ENCODE assay signal across 9 cellular contexts in genomic region chr5:139651502-139651862, GRCh38. TPM values are rescaled to one million over a fixed set of nuclear protein-coding genes. Genes with fewer than 3 reads are reported as not detected.
DNase-seq lines count a peak whose midpoint lies in the region; ATAC-seq and TF ChIP-seq lines count a peak whose summit lies in the region.
"Had no signal": no experiment of that assay in that cellular context is flagged by ENCODE, and none has a peak within 500 bp of the region (broad histone marks: within the 10 kb centered on the region; RNA-seq: fewer than 3 reads in every experiment).

No MANE protein-coding gene starts in this region.

- H3K27me3 Mint-ChIP-seq in neural progenitor cell (ENCODE audit: insufficient read depth, low read depth): peaks cover 7% of the 10 kb centered on the region
- peaks cover 49% of the 10 kb centered on the region for H3K27me3 Mint-ChIP-seq in activated CD4-positive, alpha-beta memory T cell treated with anti-CD3 and anti-CD28 coated beads for 36 hours

- peak overlapping the region; percentile 99 for H3K4me3 Mint-ChIP-seq in neural progenitor cell
- no peak overlapping the region for H3K4me3 Mint-ChIP-seq in activated CD4-positive, alpha-beta memory T cell treated with anti-CD3 and anti-CD28 coated beads for 36 hours

- POLR2A ChIA-PET in activated CD4-positive, alpha-beta memory T cell treated with anti-CD3 and anti-CD28 coated beads for 36 hours (lab: Charles Lee): no interaction called here

- H3K36me3 ChIP-seq in BLaER1 treated with 17β-estradiol and CSF1 and Interleukin-3, amounts not matched to agents 10 nM and 100 nM: no peaks in the 10 kb centered on the region
- H3K36me3 ChIP-seq in Loucy (ENCODE audit: insufficient read depth, low read length): peaks cover 10% of the 10 kb centered on the region; the same call in 1 of the 2 replicates
- no peaks in the 10 kb centered on the region for H3K36me3 ChIP-seq in neural progenitor cell

- H3K27me3 ChIP-seq in BLaER1 treated with 17β-estradiol and CSF1 and Interleukin-3, amounts not matched to agents 10 nM and 100 nM: peaks cover 0 to 6% (median 0%) of the 10 kb centered on the region in 11 experiments; a peak in 3 of 22 replicates
- H3K27me3 ChIP-seq in Loucy (ENCODE audit: insufficient read depth, low read length, poor library complexity, severe bottlenecking): peaks cover 6% of the 10 kb centered on the region
- no peaks in the 10 kb centered on the region for H3K27me3 ChIP-seq in dorsolateral prefrontal cortex
- H3K27me3 ChIP-seq in neural progenitor cell: peaks cover 15% of the 10 kb centered on the region

- no peak for TF ChIP-seq CTCF in Loucy (conservative IDR thresholded peaks at IDR 0.05; ENCODE audit: low read length)
- peak in 1 of 56 donors; percentile 7 for TF ChIP-seq CTCF in dorsolateral prefrontal cortex (IDR thresholded peaks at IDR 0.05 in 54 of 56, conservative IDR thresholded peaks at IDR 0.05 in 2 of 56; ENCODE audit: low read depth in 1 of 56, partially characterized antibody in 56 of 56)
- no peak for TF ChIP-seq CTCF in neural progenitor cell (IDR thresholded peaks at IDR 0.05)

- peak overlapping the region; percentile 93 to 100 (median 99) for H3K4me2 ChIP-seq in BLaER1 treated with 17β-estradiol and CSF1 and Interleukin-3, amounts not matched to agents 10 nM and 100 nM
- H3K4me2 ChIP-seq in Loucy (ENCODE audit: low read depth, low read length, poor library complexity, severe bottlenecking): peak overlapping the region; percentile 98
- H3K4me2 ChIP-seq in neural progenitor cell: peak overlapping the region; percentile 97

- ATAC-seq in HG02981 (IDR thresholded peaks at IDR 0.05; ENCODE audit: unreplicated experiment) (no peak), HG02571 (IDR thresholded peaks at IDR 0.05; ENCODE audit: unreplicated experiment) (no peak)

- no peak for DNase-seq in dorsolateral prefrontal cortex
- peak; percentile 34 for DNase-seq in neural progenitor cell (ENCODE audit: low spot score)
- no peak for DNase-seq in activated CD4-positive, alpha-beta memory T cell treated with anti-CD3 and anti-CD28 coated beads for 36 hours
- no peak for DNase-seq in DMS79 (lab: John Stamatoyannopoulos, UW)
- DNase-seq: central memory CD4-positive, alpha-beta T cell had no signal

- H3K9me2 ChIP-seq in Loucy (replicated peaks; ENCODE audit: low read depth, low read length): no peaks in the 10 kb centered on the region

- H3K9me3 ChIP-seq in BLaER1 treated with 17β-estradiol and CSF1 and Interleukin-3, amounts not matched to agents 10 nM and 100 nM (replicated peaks in 1 of 11): no peaks in the 10 kb centered on the region
- no peaks in the 10 kb centered on the region for H3K9me3 ChIP-seq in Loucy (ENCODE audit: insufficient read depth, low read depth, low read length)
- no peaks in the 10 kb centered on the region for H3K9me3 ChIP-seq in neural progenitor cell (ENCODE audit: low read depth)

- peaks cover 75 to 83% (median 77%) of the 10 kb centered on the region in 10 experiments for H3K4me1 ChIP-seq in BLaER1 treated with 17β-estradiol and CSF1 and Interleukin-3, amounts not matched to agents 10 nM and 100 nM
- H3K4me1 ChIP-seq in Loucy (ENCODE audit: insufficient read depth, low read length, poor library complexity, severe bottlenecking) (peaks cover 51% of the 10 kb centered on the region), neural progenitor cell (peaks cover 67% of the 10 kb centered on the region)

- intact Hi-C loops in dorsolateral prefrontal cortex (cut with DNase I): loop anchor here in 1 of 2 donors (2.0 kb wide), 2 partner anchors 15 to 25 kb away; no protein-coding TSS in a partner anchor
- intact Hi-C loops in activated CD4-positive, alpha-beta memory T cell treated with anti-CD3 and anti-CD28 coated beads for 36 hours (cut with micrococcal nuclease): no loop called here

- H3K4me1 Mint-ChIP-seq in neural progenitor cell: peaks cover 67% of the 10 kb centered on the region
- peaks cover 23% of the 10 kb centered on the region for H3K4me1 Mint-ChIP-seq in activated CD4-positive, alpha-beta memory T cell treated with anti-CD3 and anti-CD28 coated beads for 36 hours (ENCODE audit: low read depth)

- H4K20me1 ChIP-seq in BLaER1 treated with 17β-estradiol and CSF1 and Interleukin-3, amounts not matched to agents 10 nM and 100 nM: peaks cover 45 to 81% (median 63%) of the 10 kb centered on the region in 11 experiments; a peak in 20 of 22 replicates
- peaks cover 73% of the 10 kb centered on the region for H4K20me1 ChIP-seq in Loucy (ENCODE audit: insufficient read depth, low read length, poor library complexity, severe bottlenecking)
- H4K20me1 ChIP-seq in neural progenitor cell (ENCODE audit: low read depth): peaks cover 35% of the 10 kb centered on the region

- H3K36me3 Mint-ChIP-seq in neural progenitor cell: peaks cover 1% of the 10 kb centered on the region
- H3K36me3 Mint-ChIP-seq in activated CD4-positive, alpha-beta memory T cell treated with anti-CD3 and anti-CD28 coated beads for 36 hours: no peaks in the 10 kb centered on the region

- peak overlapping the region; percentile 15 to 92 (median 40); a peak in 17 of 20 replicates for H3K4me3 ChIP-seq in BLaER1 treated with 17β-estradiol and CSF1 and Interleukin-3, amounts not matched to agents 10 nM and 100 nM
- H3K4me3 ChIP-seq in Loucy (ENCODE audit: low read length, poor library complexity, severe bottlenecking) (peak overlapping the region; percentile 97), dorsolateral prefrontal cortex (peak overlapping the region; percentile 80 to 99 (median 94)), neural progenitor cell (peak overlapping the region; percentile 89)

- no peaks in the 10 kb centered on the region for H3K9me3 Mint-ChIP-seq in neural progenitor cell
- H3K9me3 Mint-ChIP-seq in activated CD4-positive, alpha-beta memory T cell treated with anti-CD3 and anti-CD28 coated beads for 36 hours: no peaks in the 10 kb centered on the region

- H3K27ac Mint-ChIP-seq in neural progenitor cell: peak overlapping the region; percentile 30
- H3K27ac Mint-ChIP-seq in activated CD4-positive, alpha-beta memory T cell treated with anti-CD3 and anti-CD28 coated beads for 36 hours: no peak overlapping the region

- H3K27ac ChIP-seq in BLaER1 treated with 17β-estradiol and CSF1 and Interleukin-3, amounts not matched to agents 10 nM and 100 nM: peak overlapping the region in 8 of 11 experiments; percentile 11 to 84 (median 68); a peak in 10 of 22 replicates
- H3K27ac ChIP-seq in dorsolateral prefrontal cortex (peak overlapping the region; percentile 59 to 100 (median 99)), neural progenitor cell (no peak overlapping the region)

- CTCF ChIA-PET in activated CD4-positive, alpha-beta memory T cell treated with anti-CD3 and anti-CD28 coated beads for 36 hours (lab: Charles Lee): interaction anchor here (0.8 to 2.6 kb wide), 3 partner anchors 16 to 317 kb away, joined by 3 to 9 read pairs (median 3); no protein-coding TSS in a partner anchor

- peak overlapping the region in 9 of 11 experiments; percentile 36 to 91 (median 52); a peak in 11 of 22 replicates for H3K9ac ChIP-seq in BLaER1 treated with 17β-estradiol and CSF1 and Interleukin-3, amounts not matched to agents 10 nM and 100 nM
- peak overlapping the region; percentile 93 for H3K9ac ChIP-seq in Loucy (ENCODE audit: low read depth, low read length, poor library complexity, severe bottlenecking)
- no peak overlapping the region for H3K9ac ChIP-seq in neural progenitor cell

- H2AFZ ChIP-seq in Loucy (ENCODE audit: low read length): no peak overlapping the region
- no peak overlapping the region for H2AFZ ChIP-seq in neural progenitor cell (replicated peaks)

- H3F3A ChIP-seq in Loucy (ENCODE audit: low read depth) (0 out of 2 replicates have a peak, but pooled peaks cover 2% of the 10 kb centered on the region), neural progenitor cell (ENCODE audit: low read depth) (peaks cover 68% of the 10 kb centered on the region)

- H3K79me2 ChIP-seq in Loucy (ENCODE audit: insufficient read depth, low read length) (peaks cover 99% of the 10 kb centered on the region), neural progenitor cell (ENCODE audit: low read depth) (peaks cover 61% of the 10 kb centered on the region)

RNA-seq across cellular contexts. Expression of gene CXXC5, which starts 3.3 kb away (rescaled TPM):
- total RNA-seq in dorsolateral prefrontal cortex (100 to 1,000 TPM in 83 of 120 experiments, 10 to 100 TPM in 37; 79.1 to 229 (median 108) TPM), neural progenitor cell (ENCODE audit: low replicate concordance) (17.2 and 25.6 TPM in 2 replicates)
- total RNA-seq in activated CD4-positive, alpha-beta memory T cell treated with anti-CD3 and anti-CD28 coated beads for 36 hours: 1 to 10 TPM in 1 of 2 experiments, under 1 TPM in 1; 0.82 to 1.0 TPM

Comparison
In these comparisons a context has a peak if more than half of its experiments do, and no peak if none do; other contexts are left out.
1. H3K4me3 ChIP-seq: peak in every context shown above with its lines; median percentile 97 in Loucy; 94 in dorsolateral prefrontal cortex; 89 in neural progenitor cell; 40 in BLaER1 treated with 17β-estradiol and CSF1 and Interleukin-3, amounts not matched to agents 10 nM and 100 nM.